In genomic region chr9:136748201-136748600, GRCh38 we compare ENCODE assay signal across 1 cellular context.
TF ChIP-seq lines count a peak whose summit lies in the region.

Gene LCN6, minus strand, starts transcription at chr9:136748525. Its CDS starts 42 bp downstream, at chr9:136748483.

TF ChIP-seq in H1, 55 proteins besides CTCF, POLR2A, EP300 and RAD21 (continued from another document):
- no peak for TF ChIP-seq MAX (IDR thresholded peaks at IDR 0.05)
- TF ChIP-seq TAF7 (optimal IDR thresholded peaks at IDR 0.05; ENCODE audit: borderline replicate concordance, low read depth, low read length): no peak
- TF ChIP-seq GABPA (IDR thresholded peaks at IDR 0.05; ENCODE audit: borderline replicate concordance, insufficient read depth, low read length): no peak
